ENCODE assay signal across 1 cellular context in the genomic region with DNA sequence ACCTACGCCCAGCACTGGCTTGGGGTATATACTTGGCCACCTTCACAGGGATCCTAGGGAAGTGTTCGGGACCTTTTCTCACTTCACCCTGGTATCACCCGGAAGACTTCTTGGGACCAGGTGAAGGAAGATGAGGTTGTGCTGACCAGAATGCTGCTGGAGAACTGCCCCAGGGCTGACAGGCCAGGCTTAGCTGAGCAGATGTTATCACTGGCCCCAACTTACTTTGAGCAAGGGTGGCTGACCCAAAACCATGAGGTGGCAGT.
TF ChIP-seq lines count a peak whose summit lies in the region.

No MANE protein-coding gene starts in this region.

TF ChIP-seq in HCT116, 20 proteins besides CTCF, POLR2A, EP300 and RAD21 (continued from another document):
- no peak; the same call in 1 of the 2 replicates for TF ChIP-seq POLR2AphosphoS5 (IDR thresholded peaks at IDR 0.05; ENCODE audit: low read depth, low read length)
- no peak for TF ChIP-seq JUND (IDR thresholded peaks at IDR 0.05)
- TF ChIP-seq ZNF274 (IDR thresholded peaks at IDR 0.05; ENCODE audit: low read depth, low read length), result no peak
- TF ChIP-seq, protein P1, sequence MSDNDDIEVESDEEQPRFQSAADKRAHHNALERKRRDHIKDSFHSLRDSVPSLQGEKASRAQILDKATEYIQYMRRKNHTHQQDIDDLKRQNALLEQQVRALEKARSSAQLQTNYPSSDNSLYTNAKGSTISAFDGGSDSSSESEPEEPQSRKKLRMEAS (IDR thresholded peaks at IDR 0.05), result no peak
- no peak for TF ChIP-seq SRF (IDR thresholded peaks at IDR 0.05; ENCODE audit: low read depth)
- no peak for TF ChIP-seq EZH2 (IDR thresholded peaks at IDR 0.05)
- no peak for TF ChIP-seq SP1 (IDR thresholded peaks at IDR 0.05; ENCODE audit: low read depth)
- no peak for TF ChIP-seq ATF3 (IDR thresholded peaks at IDR 0.05)
- no peak for TF ChIP-seq TCF7L2 (IDR thresholded peaks at IDR 0.05; ENCODE audit: borderline replicate concordance, extremely low read depth, insufficient read depth, insufficient read length)
- no peak for TF ChIP-seq CEBPB (IDR thresholded peaks at IDR 0.05; ENCODE audit: low read depth)
